ENCODE assay signal across 1 cellular context in the genomic region with DNA sequence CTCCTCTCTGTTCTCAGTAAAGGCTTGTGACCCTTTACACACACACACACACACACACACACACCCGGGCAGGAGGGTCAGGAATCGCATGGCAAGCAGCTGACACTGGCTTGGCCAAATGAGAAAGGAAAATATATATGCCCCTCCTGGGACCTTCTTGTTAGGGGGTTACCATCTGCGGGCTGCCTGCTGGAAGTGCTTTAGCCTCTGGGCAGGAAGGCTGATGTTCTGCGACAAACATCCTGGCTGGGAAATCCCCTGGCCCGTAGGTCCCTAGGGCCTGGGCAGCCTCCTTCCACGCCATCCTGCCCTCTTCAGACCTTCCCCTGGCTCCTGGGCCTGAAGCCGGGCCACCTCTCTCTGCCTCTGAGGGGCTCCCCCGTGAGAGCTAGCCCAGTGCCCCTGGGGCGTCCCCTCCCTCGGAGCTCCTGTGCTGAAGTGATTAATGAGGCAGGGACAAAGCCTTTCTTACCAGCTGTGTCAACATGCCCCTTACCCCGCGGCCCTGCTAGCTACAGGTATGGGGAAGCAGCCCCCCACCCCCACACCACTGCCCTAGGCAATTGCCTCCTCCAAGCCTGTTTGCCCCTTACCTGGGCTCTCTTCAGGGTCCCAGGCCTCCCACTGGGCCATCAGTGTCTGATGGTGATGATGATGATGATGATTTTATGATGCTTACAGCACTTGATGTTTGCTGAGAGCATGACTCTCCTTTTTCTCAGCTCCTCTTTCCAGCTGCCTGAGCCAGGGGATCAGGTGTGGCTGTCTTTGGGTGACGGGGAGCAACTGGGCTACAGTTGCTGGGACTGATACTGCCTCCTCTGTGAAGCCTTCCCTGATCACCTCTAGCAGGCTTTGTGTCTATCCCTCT.
TF ChIP-seq lines count a peak whose summit lies in the region.

No MANE protein-coding gene starts in this region.

TF ChIP-seq in HepG2, 621 proteins besides CTCF, POLR2A, EP300 and RAD21 (continued from another document and continues in another):
- TF ChIP-seq, protein P1, sequence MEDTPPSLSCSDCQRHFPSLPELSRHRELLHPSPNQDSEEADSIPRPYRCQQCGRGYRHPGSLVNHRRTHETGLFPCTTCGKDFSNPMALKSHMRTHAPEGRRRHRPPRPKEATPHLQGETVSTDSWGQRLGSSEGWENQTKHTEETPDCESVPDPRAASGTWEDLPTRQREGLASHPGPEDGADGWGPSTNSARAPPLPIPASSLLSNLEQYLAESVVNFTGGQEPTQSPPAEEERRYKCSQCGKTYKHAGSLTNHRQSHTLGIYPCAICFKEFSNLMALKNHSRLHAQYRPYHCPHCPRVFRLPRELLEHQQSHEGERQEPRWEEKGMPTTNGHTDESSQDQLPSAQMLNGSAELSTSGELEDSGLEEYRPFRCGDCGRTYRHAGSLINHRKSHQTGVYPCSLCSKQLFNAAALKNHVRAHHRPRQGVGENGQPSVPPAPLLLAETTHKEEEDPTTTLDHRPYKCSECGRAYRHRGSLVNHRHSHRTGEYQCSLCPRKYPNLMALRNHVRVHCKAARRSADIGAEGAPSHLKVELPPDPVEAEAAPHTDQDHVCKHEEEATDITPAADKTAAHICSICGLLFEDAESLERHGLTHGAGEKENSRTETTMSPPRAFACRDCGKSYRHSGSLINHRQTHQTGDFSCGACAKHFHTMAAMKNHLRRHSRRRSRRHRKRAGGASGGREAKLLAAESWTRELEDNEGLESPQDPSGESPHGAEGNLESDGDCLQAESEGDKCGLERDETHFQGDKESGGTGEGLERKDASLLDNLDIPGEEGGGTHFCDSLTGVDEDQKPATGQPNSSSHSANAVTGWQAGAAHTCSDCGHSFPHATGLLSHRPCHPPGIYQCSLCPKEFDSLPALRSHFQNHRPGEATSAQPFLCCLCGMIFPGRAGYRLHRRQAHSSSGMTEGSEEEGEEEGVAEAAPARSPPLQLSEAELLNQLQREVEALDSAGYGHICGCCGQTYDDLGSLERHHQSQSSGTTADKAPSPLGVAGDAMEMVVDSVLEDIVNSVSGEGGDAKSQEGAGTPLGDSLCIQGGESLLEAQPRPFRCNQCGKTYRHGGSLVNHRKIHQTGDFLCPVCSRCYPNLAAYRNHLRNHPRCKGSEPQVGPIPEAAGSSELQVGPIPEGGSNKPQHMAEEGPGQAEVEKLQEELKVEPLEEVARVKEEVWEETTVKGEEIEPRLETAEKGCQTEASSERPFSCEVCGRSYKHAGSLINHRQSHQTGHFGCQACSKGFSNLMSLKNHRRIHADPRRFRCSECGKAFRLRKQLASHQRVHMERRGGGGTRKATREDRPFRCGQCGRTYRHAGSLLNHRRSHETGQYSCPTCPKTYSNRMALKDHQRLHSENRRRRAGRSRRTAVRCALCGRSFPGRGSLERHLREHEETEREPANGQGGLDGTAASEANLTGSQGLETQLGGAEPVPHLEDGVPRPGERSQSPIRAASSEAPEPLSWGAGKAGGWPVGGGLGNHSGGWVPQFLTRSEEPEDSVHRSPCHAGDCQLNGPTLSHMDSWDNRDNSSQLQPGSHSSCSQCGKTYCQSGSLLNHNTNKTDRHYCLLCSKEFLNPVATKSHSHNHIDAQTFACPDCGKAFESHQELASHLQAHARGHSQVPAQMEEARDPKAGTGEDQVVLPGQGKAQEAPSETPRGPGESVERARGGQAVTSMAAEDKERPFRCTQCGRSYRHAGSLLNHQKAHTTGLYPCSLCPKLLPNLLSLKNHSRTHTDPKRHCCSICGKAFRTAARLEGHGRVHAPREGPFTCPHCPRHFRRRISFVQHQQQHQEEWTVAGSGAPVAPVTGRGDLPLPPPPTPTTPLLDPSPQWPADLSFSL (CRISPR knock-in tag; IDR thresholded peaks at IDR 0.05): peak; percentile 74; the same call in 1 of the 2 replicates
- TF ChIP-seq ZNF530 (CRISPR knock-in tag; IDR thresholded peaks at IDR 0.05; ENCODE audit: low read depth) (no peak), REPIN1 (CRISPR knock-in tag; IDR thresholded peaks at IDR 0.05; ENCODE audit: borderline replicate concordance, low read depth) (no peak), TRAFD1 (CRISPR knock-in tag; IDR thresholded peaks at IDR 0.05; ENCODE audit: borderline replicate concordance) (no peak), KLF16 (CRISPR knock-in tag; IDR thresholded peaks at IDR 0.05) (no peak), REL (CRISPR knock-in tag; conservative IDR thresholded peaks at IDR 0.05) (no peak), NR2F2 (IDR thresholded peaks at IDR 0.05; ENCODE audit: borderline replicate concordance, low read depth) (0 out of 2 replicates have a peak, but pooled peaks have one; percentile 42), PRMT3 (CRISPR knock-in tag; IDR thresholded peaks at IDR 0.05; ENCODE audit: borderline replicate concordance, low read depth) (0 out of 2 replicates have a peak, but pooled peaks have one; percentile 76), ZNF414 (CRISPR knock-in tag; IDR thresholded peaks at IDR 0.05) (peak; percentile 45; the same call in 1 of the 2 replicates), JDP2 (CRISPR knock-in tag; IDR thresholded peaks at IDR 0.05; ENCODE audit: borderline replicate concordance) (no peak), TARDBP (CRISPR knock-in tag; IDR thresholded peaks at IDR 0.05) (0 out of 2 replicates have a peak, but pooled peaks have one; percentile 26), IRF2 (CRISPR knock-in tag; IDR thresholded peaks at IDR 0.05) (no peak), NCOR1 (IDR thresholded peaks at IDR 0.05; ENCODE audit: borderline replicate concordance, low read length) (no peak), POLR2AphosphoS5 (IDR thresholded peaks at IDR 0.05; ENCODE audit: low read depth, low read length) (no peak), KDM3A (CRISPR knock-in tag; IDR thresholded peaks at IDR 0.05; ENCODE audit: low read depth) (no peak; the same call in 1 of the 2 replicates), ZNF282 (IDR thresholded peaks at IDR 0.05; ENCODE audit: partially characterized antibody) (no peak), ZNF792 (CRISPR knock-in tag; IDR thresholded peaks at IDR 0.05) (no peak), ZKSCAN8 (CRISPR knock-in tag; IDR thresholded peaks at IDR 0.05; ENCODE audit: borderline replicate concordance) (no peak), HNRNPL (IDR thresholded peaks at IDR 0.05; ENCODE audit: low read depth, low read length) (peak; percentile 76; the same call in 1 of the 2 replicates), ZNF292 (CRISPR knock-in tag; IDR thresholded peaks at IDR 0.05; ENCODE audit: borderline replicate concordance, low read depth) (peak; percentile 62; the same call in 1 of the 2 replicates), HMG20A (CRISPR knock-in tag; IDR thresholded peaks at IDR 0.05; ENCODE audit: borderline replicate concordance) (0 out of 2 replicates have a peak, but pooled peaks have one; percentile 29), ZNF883 (CRISPR knock-in tag; IDR thresholded peaks at IDR 0.05; ENCODE audit: not compliant biosample characterization) (peak; percentile 17), ZBTB7A (CRISPR knock-in tag; IDR thresholded peaks at IDR 0.05) (peak; percentile 74), SOX6 (IDR thresholded peaks at IDR 0.05) (no peak), SOX6 (CRISPR knock-in tag; IDR thresholded peaks at IDR 0.05) (peak; percentile 84), KDM1A (CRISPR knock-in tag; IDR thresholded peaks at IDR 0.05) (no peak), NONO (IDR thresholded peaks at IDR 0.05) (no peak), NONO (CRISPR knock-in tag; conservative IDR thresholded peaks at IDR 0.05) (peak; percentile 59; the same call in 1 of the 2 replicates), JARID2 (CRISPR knock-in tag; IDR thresholded peaks at IDR 0.05; ENCODE audit: insufficient replicate concordance) (no peak), TERF1 (CRISPR knock-in tag; IDR thresholded peaks at IDR 0.05) (no peak), ISL2 (CRISPR knock-in tag; IDR thresholded peaks at IDR 0.05) (0 out of 2 replicates have a peak, but pooled peaks have one; percentile 48), MXD4 (CRISPR knock-in tag; IDR thresholded peaks at IDR 0.05) (0 out of 2 replicates have a peak, but pooled peaks have one; percentile 38), MEIS2 (CRISPR knock-in tag; IDR thresholded peaks at IDR 0.05) (peak; percentile 99), HMGXB4 (CRISPR knock-in tag; IDR thresholded peaks at IDR 0.05; ENCODE audit: borderline replicate concordance in 1 of 2, low read depth in 1 of 2) (0 out of 4 replicates have a peak, but pooled peaks have one; percentile 15 to 17), ZNF761 (CRISPR knock-in tag; conservative IDR thresholded peaks at IDR 0.05) (no peak), ONECUT2 (CRISPR knock-in tag; IDR thresholded peaks at IDR 0.05) (no peak)
- TF ChIP-seq, protein P2, sequence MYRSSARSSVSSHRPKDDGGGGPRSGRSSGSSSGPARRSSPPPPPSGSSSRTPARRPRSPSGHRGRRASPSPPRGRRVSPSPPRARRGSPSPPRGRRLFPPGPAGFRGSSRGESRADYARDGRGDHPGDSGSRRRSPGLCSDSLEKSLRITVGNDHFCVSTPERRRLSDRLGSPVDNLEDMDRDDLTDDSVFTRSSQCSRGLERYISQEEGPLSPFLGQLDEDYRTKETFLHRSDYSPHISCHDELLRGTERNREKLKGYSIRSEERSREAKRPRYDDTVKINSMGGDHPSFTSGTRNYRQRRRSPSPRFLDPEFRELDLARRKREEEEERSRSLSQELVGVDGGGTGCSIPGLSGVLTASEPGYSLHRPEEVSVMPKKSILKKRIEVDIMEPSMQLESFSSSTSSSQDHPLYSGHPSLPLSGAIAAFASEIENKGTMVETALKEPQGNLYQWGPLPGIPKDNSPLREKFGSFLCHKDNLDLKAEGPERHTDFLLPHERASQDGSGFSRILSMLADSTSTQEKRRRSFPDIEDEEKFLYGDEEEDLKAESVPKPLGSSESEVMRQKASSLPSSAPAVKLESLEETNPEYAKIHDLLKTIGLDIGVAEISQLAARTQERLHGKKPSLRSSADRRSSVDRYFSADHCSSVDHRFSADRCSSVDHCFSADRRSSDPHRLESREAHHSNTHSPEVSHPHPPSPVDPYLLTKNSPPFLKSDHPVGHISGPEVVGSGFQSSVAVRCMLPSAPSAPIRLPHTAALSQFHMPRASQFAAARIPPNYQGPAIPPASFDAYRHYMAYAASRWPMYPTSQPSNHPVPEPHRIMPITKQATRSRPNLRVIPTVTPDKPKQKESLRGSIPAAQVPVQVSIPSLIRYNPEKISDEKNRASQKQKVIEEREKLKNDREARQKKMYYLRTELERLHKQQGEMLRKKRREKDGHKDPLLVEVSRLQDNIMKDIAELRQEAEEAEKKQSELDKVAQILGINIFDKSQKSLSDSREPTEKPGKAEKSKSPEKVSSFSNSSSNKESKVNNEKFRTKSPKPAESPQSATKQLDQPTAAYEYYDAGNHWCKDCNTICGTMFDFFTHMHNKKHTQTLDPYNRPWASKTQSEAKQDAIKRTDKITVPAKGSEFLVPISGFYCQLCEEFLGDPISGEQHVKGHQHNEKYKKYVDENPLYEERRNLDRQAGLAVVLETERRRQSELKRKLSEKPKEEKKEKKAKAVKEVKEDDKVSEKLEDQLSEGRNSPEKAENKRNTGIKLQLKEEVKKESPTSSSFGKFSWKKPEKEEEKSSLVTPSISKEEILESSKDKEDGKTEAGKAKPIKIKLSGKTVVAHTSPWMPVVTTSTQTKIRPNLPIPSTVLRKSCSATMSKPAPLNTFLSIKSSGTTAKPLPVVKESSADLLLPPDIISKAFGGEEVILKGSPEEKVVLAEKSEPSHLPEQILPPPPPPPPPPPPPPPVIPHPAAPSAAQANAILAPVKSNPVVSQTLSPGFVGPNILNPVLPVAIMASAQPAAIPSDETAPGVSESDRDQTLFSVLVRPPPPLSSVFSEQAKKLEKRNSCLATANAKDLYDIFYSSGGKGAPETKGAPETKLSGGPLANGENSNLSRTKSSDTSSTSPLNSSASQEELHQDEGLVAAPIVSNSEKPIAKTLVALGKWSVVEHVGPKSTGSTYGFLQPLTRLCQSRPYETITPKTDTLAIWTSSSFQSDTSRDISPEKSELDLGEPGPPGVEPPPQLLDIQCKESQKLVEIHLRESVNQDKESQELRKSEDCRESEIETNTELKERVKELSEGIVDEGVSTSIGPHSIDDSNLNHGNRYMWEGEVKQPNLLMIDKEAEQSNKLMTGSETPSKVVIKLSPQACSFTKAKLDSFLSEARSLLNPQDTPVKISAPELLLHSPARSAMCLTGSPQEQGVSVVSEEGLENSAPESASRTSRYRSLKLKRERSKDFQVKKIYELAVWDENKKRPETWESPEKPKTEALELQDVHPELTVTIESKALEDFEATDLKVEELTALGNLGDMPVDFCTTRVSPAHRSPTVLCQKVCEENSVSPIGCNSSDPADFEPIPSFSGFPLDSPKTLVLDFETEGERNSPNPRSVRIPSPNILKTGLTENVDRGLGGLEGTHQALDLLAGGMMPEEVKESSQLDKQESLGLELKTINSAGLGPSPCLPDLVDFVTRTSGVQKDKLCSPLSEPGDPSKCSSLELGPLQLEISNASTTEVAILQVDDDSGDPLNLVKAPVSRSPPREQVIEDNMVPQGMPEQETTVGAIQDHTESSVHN (CRISPR knock-in tag; IDR thresholded peaks at IDR 0.05): no peak
